In genomic region chr11:44747339-44747738, GRCh38 we compare ENCODE assay signal across 1 cellular context.
TF ChIP-seq lines count a peak whose summit lies in the region.

No MANE protein-coding gene starts in this region.

TF ChIP-seq in SK-N-SH, 30 proteins besides CTCF, POLR2A, EP300 and RAD21 (continued from another document):
- no peak for TF ChIP-seq USF2 (IDR thresholded peaks at IDR 0.05; ENCODE audit: borderline replicate concordance, low read depth, low read length)
